15 cellular contexts compared by ENCODE assay signal in genomic region chr1:197557302-197557701, GRCh38.
DNase-seq lines count a peak whose midpoint lies in the region; ATAC-seq, FAIRE-seq and TF ChIP-seq lines count a peak whose summit lies in the region.
"Had no signal": no experiment of that assay in that cellular context is flagged by ENCODE, and none has a peak within 500 bp of the region (broad histone marks: within the 10 kb centered on the region; RNA-seq: fewer than 3 reads in every experiment).

No MANE protein-coding gene starts in this region.

- H3K27ac ChIP-seq in body of pancreas (no peak overlapping the region), keratinocyte (ENCODE audit: control insufficient read depth, insufficient read depth, low read length) (no peak overlapping the region)
- H3K27ac ChIP-seq: upper lobe of left lung had no signal

- H3K4me3 ChIP-seq in AG10803 (ENCODE audit: low read length): no peak overlapping the region
- H3K4me3 ChIP-seq in body of pancreas: no peak overlapping the region
- H3K4me3 ChIP-seq in keratinocyte (ENCODE audit: control insufficient read depth in 2 of 3, extremely low read depth in 1 of 3, insufficient read depth in 2 of 3, low read depth in 1 of 3, low read length in 3 of 3): no peak overlapping the region
- H3K4me3 ChIP-seq: upper lobe of left lung had no signal

- TF ChIP-seq POLR2A in body of pancreas (IDR thresholded peaks at IDR 0.05): no peak

- ATAC-seq in body of pancreas: peak; percentile 40
- ATAC-seq in HG03520 (IDR thresholded peaks at IDR 0.05; ENCODE audit: unreplicated experiment): no peak
- ATAC-seq in sciatic nerve: no peak
- ATAC-seq: activated naive CD8-positive, alpha-beta T cell treated with anti-CD3 and anti-CD28 coated beads, Interleukin-2, amount 50 U/mL, for 24 hours; WTC11 had no signal

- WGBS in body of pancreas, 2 donors: 15 to 19% methylated on average over 1 of the region's 1 CpG

- H3K27me3 ChIP-seq in body of pancreas (no peaks in the 10 kb centered on the region), keratinocyte (ENCODE audit: control insufficient read depth, extremely low read depth, insufficient read depth, low read length) (no peaks in the 10 kb centered on the region)
- H3K27me3 ChIP-seq: upper lobe of left lung had no signal

- H2AFZ ChIP-seq in keratinocyte (ENCODE audit: control insufficient read depth, low read length): no peak overlapping the region

- H3K79me2 ChIP-seq in keratinocyte (ENCODE audit: control insufficient read depth, insufficient read depth, low read length): no peaks in the 10 kb centered on the region

- H3K4me2 ChIP-seq in keratinocyte (ENCODE audit: control insufficient read depth, extremely low read depth, insufficient read depth, low read depth, low read length): peak overlapping the region; percentile 31

- H3K36me3 ChIP-seq in body of pancreas (replicated peaks in 1 of 2; ENCODE audit: insufficient read depth in 1 of 2, low read depth in 2 of 2): peaks cover 0 to 2% of the 10 kb centered on the region in 2 donors
- peaks cover 0 to 2% of the 10 kb centered on the region in 2 experiments for H3K36me3 ChIP-seq in keratinocyte (ENCODE audit: control insufficient read depth in 2 of 2, extremely low read depth in 1 of 2, insufficient read depth in 2 of 2, low read length in 2 of 2)

- DNase-seq in AG10803 (ENCODE audit: low read depth) (peak; percentile 7), LHCN-M2 (ENCODE audit: low read depth) (peak; percentile 23), body of pancreas (no peak), keratinocyte (ENCODE audit: low read depth, low spot score) (no peak), sciatic nerve (ENCODE audit: low spot score) (no peak), NCI-H1092 treated with DMSO at 0.1 percent for 48 hours (lab: John Stamatoyannopoulos, UW) (no peak), NCI-H1930 (lab: John Stamatoyannopoulos, UW) (no peak)
- DNase-seq: activated naive CD8-positive, alpha-beta T cell treated with anti-CD3 and anti-CD28 coated beads, Interleukin-2, amount 50 U/mL, for 24 hours; activated T-cell treated with anti-CD3 and anti-CD28 coated beads for 4 hours; DND-41; left cardiac atrium; posterior cingulate gyrus; upper lobe of left lung had no signal

- H3K9me1 ChIP-seq in keratinocyte (ENCODE audit: control insufficient read depth, extremely low read depth, insufficient read depth, low read length): no peaks in the 10 kb centered on the region

- no peaks in the 10 kb centered on the region for H4K20me1 ChIP-seq in keratinocyte (ENCODE audit: control insufficient read depth, extremely low read depth, insufficient read depth, low read length)

- H3K9ac ChIP-seq in keratinocyte (ENCODE audit: control insufficient read depth, extremely low read depth, insufficient read depth, low read length): no peak overlapping the region

- TF ChIP-seq CTCF in AG10803 (conservative IDR thresholded peaks at IDR 0.05; ENCODE audit: low read length) (no peak), body of pancreas (IDR thresholded peaks at IDR 0.05) (no peak), keratinocyte (optimal IDR thresholded peaks at IDR 0.05 in 1 of 3, IDR thresholded peaks at IDR 0.05 in 1 of 3, conservative IDR thresholded peaks at IDR 0.05 in 1 of 3; ENCODE audit: extremely low read depth in 1 of 3, insufficient read depth in 2 of 3, low read length in 3 of 3) (no peak)

- dilution Hi-C loops in keratinocyte (cut with MboI; ENCODE audit: extremely low pct_ligation_motif_present, low sequenced_read_pairs): no loop called here

- H3K4me1 ChIP-seq in body of pancreas (peaks cover 8% of the 10 kb centered on the region), keratinocyte (ENCODE audit: control insufficient read depth, extremely low read depth, insufficient read depth, low read length) (peaks cover 10% of the 10 kb centered on the region)
- H3K4me1 ChIP-seq: upper lobe of left lung had no signal

- intact Hi-C loops in body of pancreas (cut with DNase I) (no loop called here), sciatic nerve (cut with DNase I) (no loop called here)

- FAIRE-seq in keratinocyte (lab: Jason Lieb, UNC): no peak

- H3K9me3 ChIP-seq in body of pancreas (no peaks in the 10 kb centered on the region), keratinocyte (ENCODE audit: control insufficient read depth, low read depth, low read length) (no peaks in the 10 kb centered on the region)
- H3K9me3 ChIP-seq: upper lobe of left lung had no signal

Comparison
In these comparisons a context has a peak if more than half of its experiments do, and no peak if none do; other contexts are left out.
1. DNase-seq: peak in AG10803 (single experiment) and LHCN-M2 (single experiment); none in body of pancreas (0 of 4), keratinocyte (single experiment), sciatic nerve (single experiment), NCI-H1092 treated with DMSO at 0.1 percent for 48 hours (single experiment) and NCI-H1930 (0 of 2).